2 cellular contexts compared by ENCODE assay signal in genomic region chr21:38621132-38621531, GRCh38.
TF ChIP-seq lines count a peak whose summit lies in the region.

No MANE protein-coding gene starts in this region.

TF ChIP-seq in HCT116, 20 proteins besides CTCF, POLR2A, EP300 and RAD21:
- TF ChIP-seq SP1 (IDR thresholded peaks at IDR 0.05; ENCODE audit: low read depth), result no peak

TF ChIP-seq in H1, 55 proteins besides CTCF, POLR2A, EP300 and RAD21:
- no peak for TF ChIP-seq RXRA (IDR thresholded peaks at IDR 0.05; ENCODE audit: insufficient read depth, low read depth, low read length)
- TF ChIP-seq SRF (IDR thresholded peaks at IDR 0.05; ENCODE audit: low read depth, low read length), result no peak
- TF ChIP-seq RBBP5 (IDR thresholded peaks at IDR 0.05; ENCODE audit: borderline replicate concordance, low read depth, low read length), result no peak
- TF ChIP-seq SP1 (IDR thresholded peaks at IDR 0.05; ENCODE audit: low read depth, low read length), result no peak
- no peak for TF ChIP-seq ATF3 (IDR thresholded peaks at IDR 0.05; ENCODE audit: insufficient read depth, low read depth, low read length)
- no peak for TF ChIP-seq SP2 (IDR thresholded peaks at IDR 0.05; ENCODE audit: low read length)
- no peak for TF ChIP-seq NANOG (IDR thresholded peaks at IDR 0.05; ENCODE audit: insufficient read depth, low read depth, low read length, poor library complexity, severe bottlenecking)
- no peak for TF ChIP-seq GTF2F1 (IDR thresholded peaks at IDR 0.05; ENCODE audit: borderline replicate concordance, low read depth, low read length)
- TF ChIP-seq POLR2AphosphoS5 (IDR thresholded peaks at IDR 0.05; ENCODE audit: low read depth, low read length), result no peak
- no peak for TF ChIP-seq CTBP2 (IDR thresholded peaks at IDR 0.05; ENCODE audit: borderline replicate concordance, insufficient read depth, insufficient read length, low read length)
- no peak for TF ChIP-seq BRCA1 (IDR thresholded peaks at IDR 0.05; ENCODE audit: low read depth, low read length)
- TF ChIP-seq YY1 (IDR thresholded peaks at IDR 0.05; ENCODE audit: low read depth, low read length), result no peak
- no peak for TF ChIP-seq CEBPB (IDR thresholded peaks at IDR 0.05; ENCODE audit: low read depth, low read length)
- no peak for TF ChIP-seq PHF8 (conservative IDR thresholded peaks at IDR 0.05; ENCODE audit: low read depth, low read length)
